8 cellular contexts compared by ENCODE assay signal in genomic region chr16:83215417-83216001, GRCh38.
DNase-seq lines count a peak whose midpoint lies in the region; ATAC-seq and TF ChIP-seq lines count a peak whose summit lies in the region.

No MANE protein-coding gene starts in this region.

- H3K36me3 ChIP-seq in cardiac muscle cell (no peaks in the 10 kb centered on the region), OCI-LY3 (replicated peaks; ENCODE audit: low read depth, low read length) (no peaks in the 10 kb centered on the region), kidney epithelial cell (ENCODE audit: control insufficient read depth, insufficient read depth, low read length) (no peaks in the 10 kb centered on the region)

- no peaks in the 10 kb centered on the region for H3K27me3 Mint-ChIP-seq in activated naive CD4-positive, alpha-beta T cell treated with anti-CD3 and anti-CD28 coated beads, Interleukin-2, amount 10 ng/mL, durations not matched to agents 7 days and 5 days

- ATAC-seq in left cardiac atrium (no peak), GM21423 (IDR thresholded peaks at IDR 0.05; ENCODE audit: unreplicated experiment) (no peak)
- no peak for ATAC-seq in stimulated activated effector memory CD8-positive, alpha-beta T cell treated with anti-CD3 and anti-CD28 coated beads, Interleukin-12 subunit alpha, Interleukin-12 subunit beta, amount 100 ng/mL, for 72 hours

- no peaks in the 10 kb centered on the region for H3K27me3 ChIP-seq in cardiac muscle cell
- no peaks in the 10 kb centered on the region for H3K27me3 ChIP-seq in OCI-LY3 (ENCODE audit: low read depth, low read length)
- H3K27me3 ChIP-seq in kidney epithelial cell (ENCODE audit: control insufficient read depth, insufficient read depth, low read length), result no peaks in the 10 kb centered on the region

- no peaks in the 10 kb centered on the region for H3K4me1 Mint-ChIP-seq in activated naive CD4-positive, alpha-beta T cell treated with anti-CD3 and anti-CD28 coated beads, Interleukin-2, amount 10 ng/mL, durations not matched to agents 7 days and 5 days
- no peaks in the 10 kb centered on the region for H3K4me1 Mint-ChIP-seq in stimulated activated effector memory CD8-positive, alpha-beta T cell treated with anti-CD3 and anti-CD28 coated beads, Interleukin-12 subunit alpha, Interleukin-12 subunit beta, amount 100 ng/mL, for 72 hours

- H3K9ac ChIP-seq in OCI-LY3 (ENCODE audit: low read length), result no peak overlapping the region

- H3K4me2 ChIP-seq in OCI-LY3 (ENCODE audit: low read length), result no peak overlapping the region

- H3K27ac ChIP-seq in cardiac muscle cell (no peak overlapping the region), OCI-LY3 (ENCODE audit: low read length) (no peak overlapping the region)

- TF ChIP-seq CTCF in cardiac muscle cell (IDR thresholded peaks at IDR 0.05; ENCODE audit: low read depth, low read length), result peak; percentile 81
- peak; percentile 81 for TF ChIP-seq CTCF in OCI-LY3 (IDR thresholded peaks at IDR 0.05; ENCODE audit: low read depth, low read length)
- TF ChIP-seq CTCF in kidney epithelial cell (IDR thresholded peaks at IDR 0.05; ENCODE audit: insufficient read depth, low read length, poor library complexity, severe bottlenecking), result peak; percentile 87

- DNase-seq in cardiac muscle cell (ENCODE audit: low read depth in 1 of 2, low spot score in 1 of 2) (peak; percentile 34 to 53), left cardiac atrium (no peak), kidney epithelial cell (ENCODE audit: low read depth) (no peak), posterior vena cava (ENCODE audit: low spot score) (no peak)
- DNase-seq in activated naive CD4-positive, alpha-beta T cell treated with anti-CD3 and anti-CD28 coated beads, Interleukin-2, amount 10 ng/mL, durations not matched to agents 7 days and 5 days, result peak; percentile 52
- DNase-seq in stimulated activated effector memory CD8-positive, alpha-beta T cell treated with anti-CD3 and anti-CD28 coated beads, Interleukin-12 subunit alpha, Interleukin-12 subunit beta, amount 100 ng/mL, for 72 hours (ENCODE audit: low spot score in 2 of 2), result peak; percentile 62 to 77

- no peak overlapping the region for H3K27ac Mint-ChIP-seq in activated naive CD4-positive, alpha-beta T cell treated with anti-CD3 and anti-CD28 coated beads, Interleukin-2, amount 10 ng/mL, durations not matched to agents 7 days and 5 days
- H3K27ac Mint-ChIP-seq in stimulated activated effector memory CD8-positive, alpha-beta T cell treated with anti-CD3 and anti-CD28 coated beads, Interleukin-12 subunit alpha, Interleukin-12 subunit beta, amount 100 ng/mL, for 72 hours, result no peak overlapping the region

- H3K4me3 ChIP-seq in cardiac muscle cell, result no peak overlapping the region
- no peak overlapping the region for H3K4me3 ChIP-seq in OCI-LY3 (ENCODE audit: low read length)
- H3K4me3 ChIP-seq in kidney epithelial cell (ENCODE audit: low read depth, low read length), result no peak overlapping the region

- H3K9me3 ChIP-seq in cardiac muscle cell (ENCODE audit: low read depth) (no peaks in the 10 kb centered on the region), OCI-LY3 (ENCODE audit: insufficient read depth, low read length) (no peaks in the 10 kb centered on the region)

- peaks cover 5% of the 10 kb centered on the region for H3K9me3 Mint-ChIP-seq in activated naive CD4-positive, alpha-beta T cell treated with anti-CD3 and anti-CD28 coated beads, Interleukin-2, amount 10 ng/mL, durations not matched to agents 7 days and 5 days
- H3K9me3 Mint-ChIP-seq in stimulated activated effector memory CD8-positive, alpha-beta T cell treated with anti-CD3 and anti-CD28 coated beads, Interleukin-12 subunit alpha, Interleukin-12 subunit beta, amount 100 ng/mL, for 72 hours, result no peaks in the 10 kb centered on the region

- H3K36me3 Mint-ChIP-seq in activated naive CD4-positive, alpha-beta T cell treated with anti-CD3 and anti-CD28 coated beads, Interleukin-2, amount 10 ng/mL, durations not matched to agents 7 days and 5 days, result no peaks in the 10 kb centered on the region
- H3K36me3 Mint-ChIP-seq in stimulated activated effector memory CD8-positive, alpha-beta T cell treated with anti-CD3 and anti-CD28 coated beads, Interleukin-12 subunit alpha, Interleukin-12 subunit beta, amount 100 ng/mL, for 72 hours, result no peaks in the 10 kb centered on the region

- H4K20me1 ChIP-seq in OCI-LY3 (ENCODE audit: insufficient read depth, low read length), result no peaks in the 10 kb centered on the region

- CTCF ChIA-PET in activated naive CD4-positive, alpha-beta T cell treated with anti-CD3 and anti-CD28 coated beads, Interleukin-2, amount 10 ng/mL, durations not matched to agents 7 days and 5 days (lab: Charles Lee), result interaction anchor here (0.6 to 1.8 kb wide), 4 partner anchors 100 to 951 kb away, joined by 3 to 15 read pairs (median 3); no protein-coding TSS in a partner anchor

- intact Hi-C loops in left cardiac atrium (cut with DNase I), result no loop called here
- intact Hi-C loops in posterior vena cava (cut with DNase I), result loop anchor here in 1 of 2 donors (5.0 kb wide), 1 partner anchor 172 kb away; no protein-coding TSS in a partner anchor

- peaks cover 17% of the 10 kb centered on the region for H3K4me1 ChIP-seq in cardiac muscle cell (ENCODE audit: low read depth)
- H3K4me1 ChIP-seq in OCI-LY3 (ENCODE audit: low read length), result no peaks in the 10 kb centered on the region

- H3K79me2 ChIP-seq in OCI-LY3 (ENCODE audit: low read length), result no peaks in the 10 kb centered on the region

- no peak overlapping the region for H2AFZ ChIP-seq in OCI-LY3 (ENCODE audit: low read depth, low read length)

- H3K4me3 Mint-ChIP-seq in activated naive CD4-positive, alpha-beta T cell treated with anti-CD3 and anti-CD28 coated beads, Interleukin-2, amount 10 ng/mL, durations not matched to agents 7 days and 5 days, result no peak overlapping the region
- no peak overlapping the region for H3K4me3 Mint-ChIP-seq in stimulated activated effector memory CD8-positive, alpha-beta T cell treated with anti-CD3 and anti-CD28 coated beads, Interleukin-12 subunit alpha, Interleukin-12 subunit beta, amount 100 ng/mL, for 72 hours

Comparison
In these comparisons a context has a peak if more than half of its experiments do, and no peak if none do; other contexts are left out.
1. DNase-seq: peak in cardiac muscle cell (2 of 2), activated naive CD4-positive, alpha-beta T cell treated with anti-CD3 and anti-CD28 coated beads, Interleukin-2, amount 10 ng/mL, durations not matched to agents 7 days and 5 days (single experiment) and stimulated activated effector memory CD8-positive, alpha-beta T cell treated with anti-CD3 and anti-CD28 coated beads, Interleukin-12 subunit alpha, Interleukin-12 subunit beta, amount 100 ng/mL, for 72 hours (2 of 2); none in left cardiac atrium (single experiment), kidney epithelial cell (single experiment) and posterior vena cava (single experiment).
2. Peak in every context shown above with its lines, with median percentiles within 50 percentile points of each other: CTCF ChIP-seq.